In genomic region chr5:180162304-180162661, GRCh38 we compare ENCODE assay signal across 25 cellular contexts. TPM values are rescaled to one million over a fixed set of nuclear protein-coding genes. Genes with fewer than 3 reads are reported as not detected.
"Had no signal": no experiment of that assay in that cellular context is flagged by ENCODE, and none has a peak within 500 bp of the region (broad histone marks: within the 10 kb centered on the region; RNA-seq: fewer than 3 reads in every experiment).

No MANE protein-coding gene starts in this region.

- H3K27ac Mint-ChIP-seq: dendritic cell treated with granulocyte-macrophage colony-stimulating factor and Interleukin-4, amounts not matched to agents 40 ng/mL and 50 ng/mL, for 4 days; nephron; neural progenitor cell; stimulated activated naive CD8-positive, alpha-beta T cell treated with anti-CD3 and anti-CD28 coated beads, Interleukin-15, amount 100 ng/mL, for 72 hours; type B pancreatic cell had no signal

- H3K36me3 Mint-ChIP-seq: neural progenitor cell, type B pancreatic cell had no signal

- H3K9me3 Mint-ChIP-seq: dendritic cell treated with granulocyte-macrophage colony-stimulating factor and Interleukin-4, amounts not matched to agents 40 ng/mL and 50 ng/mL, for 4 days; stimulated activated naive CD8-positive, alpha-beta T cell treated with anti-CD3 and anti-CD28 coated beads, Interleukin-15, amount 100 ng/mL, for 72 hours; type B pancreatic cell had no signal

- FAIRE-seq: endothelial cell of umbilical vein, islet of Langerhans had no signal

- H3K4me3 ChIP-seq: colonic mucosa, esophagus muscularis mucosa, gastroesophageal sphincter, heart left ventricle, left lung, lower lobe of right lung, neural progenitor cell, prostate gland, sigmoid colon, thyroid gland had no signal

- H3K9me3 ChIP-seq: colonic mucosa, left lung, lower lobe of right lung, prostate gland, thyroid gland had no signal

- H3K4me1 ChIP-seq: colonic mucosa, foreskin keratinocyte, gastroesophageal sphincter, neural progenitor cell, prostate gland, sigmoid colon, thyroid gland had no signal

- ATAC-seq: foreskin keratinocyte, gastroesophageal sphincter, left lung had no signal

- DNase-seq: colonic mucosa; effector memory CD4-positive, alpha-beta T cell; foreskin keratinocyte; heart left ventricle; left cardiac atrium; left lung; lower lobe of right lung; right cardiac atrium; stimulated activated CD4-positive, alpha-beta T cell treated with anti-CD3 and anti-CD28 coated beads, Interleukin-4, amount 100 ng/mL, for 4 hours; stimulated activated naive CD4-positive, alpha-beta T cell; stimulated activated naive CD8-positive, alpha-beta T cell treated with anti-CD3 and anti-CD28 coated beads, Interleukin-15, amount 100 ng/mL, for 72 hours; thyroid gland had no signal

- H3K4me1 Mint-ChIP-seq: neural progenitor cell had no signal

- H3K27me3 ChIP-seq: colonic mucosa, foreskin keratinocyte, neural progenitor cell, thyroid gland had no signal

- H3K27ac ChIP-seq: colonic mucosa, esophagus muscularis mucosa, foreskin keratinocyte, gastroesophageal sphincter, heart left ventricle, left lung, lower lobe of right lung, neural progenitor cell, prostate gland, sigmoid colon, thyroid gland had no signal

- H3K36me3 ChIP-seq: colonic mucosa, esophagus muscularis mucosa, gastroesophageal sphincter, heart left ventricle, left lung, lower lobe of right lung, neural progenitor cell, prostate gland, sigmoid colon, thyroid gland had no signal

- H3K4me3 Mint-ChIP-seq: nephron; neural progenitor cell; stimulated activated naive CD8-positive, alpha-beta T cell treated with anti-CD3 and anti-CD28 coated beads, Interleukin-15, amount 100 ng/mL, for 72 hours; type B pancreatic cell had no signal

RNA-seq across cellular contexts. Expression of gene RASGEF1C, which starts 46.7 kb away (rescaled TPM):
- total RNA-seq: endothelial cell of umbilical vein, epithelial cell of proximal tubule, foreskin keratinocyte, left lung, lower lobe of right lung, mononuclear cell had no signal
- polyA plus RNA-seq: endothelial cell of umbilical vein, fibroblast of lung, foreskin keratinocyte had no signal
